8 cellular contexts compared by ENCODE assay signal in genomic region chr9:73869261-73869660, GRCh38.
DNase-seq lines count a peak whose midpoint lies in the region; ATAC-seq and TF ChIP-seq lines count a peak whose summit lies in the region.

No MANE protein-coding gene starts in this region.

- no peaks in the 10 kb centered on the region for H3K36me3 ChIP-seq in DOHH2 (ENCODE audit: control insufficient read depth, low read length)
- no peaks in the 10 kb centered on the region for H3K36me3 ChIP-seq in PC-3 (ENCODE audit: low read depth, low read length)

- H3K4me2 ChIP-seq in DOHH2 (ENCODE audit: low read length) = peak overlapping the region; percentile 13; the same call in 1 of the 2 replicates
- H3K4me2 ChIP-seq in PC-3 (ENCODE audit: low read length) = no peak overlapping the region

- CTCF ChIA-PET in PC-3 (lab: Charles Lee) = no interaction called here

- no peak overlapping the region for H2AFZ ChIP-seq in PC-3 (ENCODE audit: low read length)

- H3F3A ChIP-seq in DOHH2 (ENCODE audit: control insufficient read depth, insufficient read depth) (no peaks in the 10 kb centered on the region), PC-3 (ENCODE audit: low read length, unreplicated experiment) (no peaks in the 10 kb centered on the region)

- H3K9me2 ChIP-seq in DOHH2 (replicated peaks; ENCODE audit: control insufficient read depth, low read length) = no peaks in the 10 kb centered on the region
- no peaks in the 10 kb centered on the region for H3K9me2 ChIP-seq in PC-3 (replicated peaks; ENCODE audit: low read length)

- H3K4me1 ChIP-seq in DOHH2 (ENCODE audit: control insufficient read depth, low read length) (peaks cover 7% of the 10 kb centered on the region), PC-3 (ENCODE audit: insufficient read depth, low read length) (no peaks in the 10 kb centered on the region)

- ATAC-seq in GM19468 (IDR thresholded peaks at IDR 0.05; ENCODE audit: extremely low read depth, unreplicated experiment) (peak; percentile 68), HG03469 (IDR thresholded peaks at IDR 0.05; ENCODE audit: unreplicated experiment) (peak; percentile 100), PC-3 (peak; percentile 56), omental fat pad (ENCODE audit: low FRiP score) (no peak)

- no TSS peak for BruUV-seq in PC-3 (replicated peaks; lab: Mats Ljungman, UMichigan)

- no peak overlapping the region for H3K27ac ChIP-seq in DOHH2 (ENCODE audit: low read depth, low read length)
- no peak overlapping the region for H3K27ac ChIP-seq in PC-3 (ENCODE audit: low read length)

- no peak for TF ChIP-seq CTCF in DOHH2 (IDR thresholded peaks at IDR 0.05; ENCODE audit: low read depth, low read length, poor library complexity, severe bottlenecking)
- TF ChIP-seq CTCF in PC-3 (conservative IDR thresholded peaks at IDR 0.05; ENCODE audit: low read depth, low read length) = no peak
- no peak for TF ChIP-seq CTCF in cardiac fibroblast (IDR thresholded peaks at IDR 0.05; ENCODE audit: low read depth, low read length)
- no peak for TF ChIP-seq CTCF in omental fat pad (IDR thresholded peaks at IDR 0.05)

- no peaks in the 10 kb centered on the region for H3K27me3 ChIP-seq in DOHH2 (ENCODE audit: control insufficient read depth, low read length)
- no peaks in the 10 kb centered on the region for H3K27me3 ChIP-seq in PC-3 (ENCODE audit: low read length)

- no peaks in the 10 kb centered on the region for H3K9me3 ChIP-seq in DOHH2 (ENCODE audit: control insufficient read depth, insufficient read depth, low read length)
- no peaks in the 10 kb centered on the region for H3K9me3 ChIP-seq in PC-3 (ENCODE audit: low read length)

- POLR2A ChIA-PET in PC-3 (lab: Charles Lee; ENCODE audit: unreplicated experiment) = no interaction called here

- H3K9ac ChIP-seq in PC-3 (ENCODE audit: low read length) = no peak overlapping the region

- H3K79me2 ChIP-seq in DOHH2 (ENCODE audit: control insufficient read depth, low read length) = no peaks in the 10 kb centered on the region
- no peaks in the 10 kb centered on the region for H3K79me2 ChIP-seq in PC-3 (ENCODE audit: low read length)

- H4K20me1 ChIP-seq in DOHH2 (ENCODE audit: control insufficient read depth, insufficient read depth, low read depth, low read length) (no peaks in the 10 kb centered on the region), PC-3 (ENCODE audit: low read length) (no peaks in the 10 kb centered on the region)

- peak; percentile 69 for DNase-seq in PC-3
- DNase-seq in cardiac fibroblast (ENCODE audit: low read depth in 2 of 2) = peak; percentile 45 to 51
- DNase-seq in stimulated activated CD8-positive, alpha-beta memory T cell treated with anti-CD3 and anti-CD28 coated beads, Interleukin-15, amount 100 ng/mL, for 4 hours (ENCODE audit: low read depth in 2 of 2) = peak; percentile 0 to 5
- no peak for DNase-seq in omental fat pad (ENCODE audit: low spot score)
- no peak for DNase-seq in globus pallidus (ENCODE audit: low spot score)

- H3K4me3 ChIP-seq in DOHH2 (ENCODE audit: low read length) (no peak overlapping the region), PC-3 (ENCODE audit: low read length) (no peak overlapping the region), cardiac fibroblast (replicated peaks in 1 of 2; ENCODE audit: low read depth in 2 of 2, low read length in 2 of 2) (no peak overlapping the region)

- intact Hi-C loops in PC-3 (cut with micrococcal nuclease) = no loop called here

Comparison
In these comparisons a context has a peak if more than half of its experiments do, and no peak if none do; other contexts are left out.
1. DNase-seq: peak in PC-3 (single experiment), cardiac fibroblast (2 of 2) and stimulated activated CD8-positive, alpha-beta memory T cell treated with anti-CD3 and anti-CD28 coated beads, Interleukin-15, amount 100 ng/mL, for 4 hours (2 of 2); none in omental fat pad (single experiment) and globus pallidus (single experiment).